ENCODE assay signal across 24 cellular contexts in the genomic region with DNA sequence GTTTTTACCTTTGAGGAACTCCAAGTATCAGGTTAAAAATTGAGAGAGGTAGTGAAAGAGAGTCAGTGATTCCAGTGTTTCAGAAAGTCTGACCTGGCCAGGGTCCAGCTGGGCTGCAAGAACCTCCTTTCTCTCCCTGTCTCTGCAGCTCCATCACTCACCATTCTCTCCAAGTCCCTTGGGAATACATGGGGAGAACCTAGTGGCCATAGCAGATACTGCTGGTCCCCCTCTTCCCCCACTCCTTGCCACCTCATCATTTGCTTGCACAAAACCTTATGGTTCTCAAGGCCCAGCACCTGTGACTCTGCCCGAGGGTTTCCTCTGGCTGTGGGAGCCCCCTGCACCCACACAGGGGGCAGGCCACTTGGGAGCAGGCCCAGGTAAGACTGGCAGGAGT.
DNase-seq lines count a peak whose midpoint lies in the region; ATAC-seq, FAIRE-seq and TF ChIP-seq lines count a peak whose summit lies in the region.
"Had no signal": no experiment of that assay in that cellular context is flagged by ENCODE, and none has a peak within 500 bp of the region (broad histone marks: within the 10 kb centered on the region; RNA-seq: fewer than 3 reads in every experiment).

No MANE protein-coding gene starts in this region.

- H3K27me3 Mint-ChIP-seq in MCF 10A (ENCODE audit: insufficient read depth, unreplicated experiment) (peaks cover 81% of the 10 kb centered on the region), neural progenitor cell (ENCODE audit: insufficient read depth, low read depth) (peaks cover 6% of the 10 kb centered on the region)
- H3K27me3 Mint-ChIP-seq: activated CD4-positive, alpha-beta T cell treated with anti-CD3 and anti-CD28 coated beads, Interleukin-2, amount 10 ng/mL, durations not matched to agents 7 days and 5 days had no signal

- H3F3A ChIP-seq in neural progenitor cell (ENCODE audit: low read depth) = no peaks in the 10 kb centered on the region

- no peaks in the 10 kb centered on the region for H3K4me1 Mint-ChIP-seq in MCF 10A (ENCODE audit: insufficient read depth, unreplicated experiment)
- peaks cover 9% of the 10 kb centered on the region for H3K4me1 Mint-ChIP-seq in neural progenitor cell
- H3K4me1 Mint-ChIP-seq: activated CD4-positive, alpha-beta T cell treated with anti-CD3 and anti-CD28 coated beads, Interleukin-2, amount 10 ng/mL, durations not matched to agents 7 days and 5 days; IgD-negative memory B cell; naive B cell had no signal

- H3K27ac Mint-ChIP-seq in MCF 10A (ENCODE audit: low read depth, unreplicated experiment) (no peak overlapping the region), neural progenitor cell (no peak overlapping the region)
- H3K27ac Mint-ChIP-seq: activated CD4-positive, alpha-beta T cell treated with anti-CD3 and anti-CD28 coated beads, Interleukin-2, amount 10 ng/mL, durations not matched to agents 7 days and 5 days; naive B cell had no signal

- ATAC-seq in K562 = 0 out of 3 replicates have a peak, but pooled peaks have one; percentile 33
- ATAC-seq: heart right ventricle had no signal

- H3K9me3 ChIP-seq in mammary epithelial cell (replicated peaks; ENCODE audit: insufficient read depth, low read length) (peaks cover 2% of the 10 kb centered on the region), K562 (replicated peaks; ENCODE audit: control insufficient read depth, insufficient read depth, low read depth, low read length) (no peaks in the 10 kb centered on the region), neural progenitor cell (ENCODE audit: low read depth) (no peaks in the 10 kb centered on the region)
- H3K9me3 ChIP-seq: Caco-2, heart right ventricle, vagina had no signal

- H3K36me3 Mint-ChIP-seq in MCF 10A (ENCODE audit: insufficient read depth, unreplicated experiment) (no peaks in the 10 kb centered on the region), neural progenitor cell (no peaks in the 10 kb centered on the region)
- H3K36me3 Mint-ChIP-seq: IgD-negative memory B cell, naive B cell had no signal

- WGBS in mammary epithelial cell (ENCODE audit: low coverage, missing lambda C conversion rate) = 33% methylated on average over 1 of the region's 1 CpG
- 0% methylated on average over 1 of the region's 1 CpG for WGBS in K562 (ENCODE audit: insufficient coverage, low coverage, missing lambda C conversion rate)

- H3K4me3 Mint-ChIP-seq in MCF 10A (ENCODE audit: unreplicated experiment) (no peak overlapping the region), neural progenitor cell (no peak overlapping the region)
- H3K4me3 Mint-ChIP-seq: activated CD4-positive, alpha-beta T cell treated with anti-CD3 and anti-CD28 coated beads, Interleukin-2, amount 10 ng/mL, durations not matched to agents 7 days and 5 days; IgD-negative memory B cell; naive B cell had no signal

- POLR2A ChIA-PET in MCF 10A (lab: Yijun Ruan, JAX) = no interaction called here
- POLR2A ChIA-PET in HEK293T (lab: Yijun Ruan, JAX) = no interaction called here
- POLR2A ChIA-PET in K562 (lab: Yijun Ruan, JAX) = no interaction called here

- no peaks in the 10 kb centered on the region for H3K9me1 ChIP-seq in K562 (ENCODE audit: control insufficient read depth, insufficient read depth, low read length)

- TF ChIP-seq CTCF in MCF 10A (IDR thresholded peaks at IDR 0.05; ENCODE audit: unreplicated experiment) (no peak), mammary epithelial cell (conservative IDR thresholded peaks at IDR 0.05 in 1 of 2, IDR thresholded peaks at IDR 0.05 in 1 of 2; ENCODE audit: extremely low read depth in 1 of 2, insufficient read depth in 1 of 2, low read depth in 1 of 2, low read length in 2 of 2) (no peak), K562 (IDR thresholded peaks at IDR 0.05 in 2 of 3, conservative IDR thresholded peaks at IDR 0.05 in 1 of 3; ENCODE audit: insufficient read depth in 2 of 3, low read depth in 1 of 3, low read length in 3 of 3) (0 out of 6 replicates have a peak, but pooled peaks of 1 of the 3 experiments have one; percentile 3), neural progenitor cell (IDR thresholded peaks at IDR 0.05) (peak; percentile 17)

- H3K9ac ChIP-seq in mammary epithelial cell (ENCODE audit: insufficient read depth, low read length) = no peak overlapping the region
- no peak overlapping the region for H3K9ac ChIP-seq in K562 (ENCODE audit: insufficient read depth in 1 of 2, low read depth in 2 of 2, low read length in 2 of 2)
- H3K9ac ChIP-seq in neural progenitor cell = no peak overlapping the region
- H3K9ac ChIP-seq: parathyroid adenoma had no signal

- TF ChIP-seq EP300 in K562 (IDR thresholded peaks at IDR 0.05; ENCODE audit: low read length) = no peak

- H4K20me1 ChIP-seq in mammary epithelial cell (ENCODE audit: insufficient read depth, low read length) = no peaks in the 10 kb centered on the region
- no peaks in the 10 kb centered on the region for H4K20me1 ChIP-seq in K562 (replicated peaks; ENCODE audit: control insufficient read depth, insufficient read depth, low read length)
- no peaks in the 10 kb centered on the region for H4K20me1 ChIP-seq in neural progenitor cell (ENCODE audit: low read depth)

- intact Hi-C loops in MCF 10A (cut with micrococcal nuclease) = no loop called here
- intact Hi-C loops in mammary epithelial cell (cut with micrococcal nuclease) = no loop called here
- intact Hi-C loops in K562 (cut with micrococcal nuclease) = no loop called here

- dilution Hi-C loops in mammary epithelial cell (cut with HindIII; ENCODE audit: low sequenced_read_pairs) = no loop called here

- CTCF ChIA-PET in MCF 10A (lab: Yijun Ruan, JAX) (interaction anchor here (0.6 kb wide), 1 partner anchor 56 kb away, joined by 3 read pairs; no protein-coding TSS in a partner anchor), mammary epithelial cell (lab: Charles Lee; ENCODE audit: low non-redundant PET) (no interaction called here), HEK293T (lab: Yijun Ruan, JAX) (no interaction called here), K562 (lab: Yijun Ruan, JAX; ENCODE audit: low intra/inter-chr PET ratio) (no interaction called here)

- no peaks in the 10 kb centered on the region for H3K27me3 ChIP-seq in mammary epithelial cell (ENCODE audit: insufficient read depth, low read length)
- peaks cover 11 to 29% of the 10 kb centered on the region in 2 experiments; a peak in 4 of 5 replicates for H3K27me3 ChIP-seq in K562 (ENCODE audit: control insufficient read depth in 2 of 2, insufficient read depth in 2 of 2, low read length in 2 of 2)
- H3K27me3 ChIP-seq in neural progenitor cell = no peaks in the 10 kb centered on the region
- H3K27me3 ChIP-seq: vagina had no signal

- H3K36me3 ChIP-seq in mammary epithelial cell (ENCODE audit: insufficient read depth, low read length) (no peaks in the 10 kb centered on the region), K562 (ENCODE audit: control insufficient read depth, insufficient read depth, low read length) (no peaks in the 10 kb centered on the region), neural progenitor cell (no peaks in the 10 kb centered on the region)
- H3K36me3 ChIP-seq: heart right ventricle, vagina had no signal

- no peak for TF ChIP-seq POLR2A in K562 (conservative IDR thresholded peaks at IDR 0.05)

- H3K27ac ChIP-seq in mammary epithelial cell (ENCODE audit: insufficient read depth, low read depth, low read length) (no peak overlapping the region), K562 (ENCODE audit: extremely low read depth, low read depth, low read length) (no peak overlapping the region), neural progenitor cell (no peak overlapping the region)
- H3K27ac ChIP-seq: heart right ventricle, parathyroid adenoma, vagina had no signal

- TF ChIP-seq RAD21 in K562 (CRISPR knock-in tag; conservative IDR thresholded peaks at IDR 0.05 in 1 of 2, IDR thresholded peaks at IDR 0.05 in 1 of 2) = no peak

- H3K79me2 ChIP-seq in mammary epithelial cell (ENCODE audit: insufficient read depth, low read length) = no peaks in the 10 kb centered on the region
- no peaks in the 10 kb centered on the region for H3K79me2 ChIP-seq in K562 (ENCODE audit: control insufficient read depth, insufficient read depth, low read length)
- no peaks in the 10 kb centered on the region for H3K79me2 ChIP-seq in neural progenitor cell (ENCODE audit: low read depth)
- H3K79me2 ChIP-seq: parathyroid adenoma had no signal

- no peak overlapping the region for H2AFZ ChIP-seq in mammary epithelial cell (ENCODE audit: low read depth, low read length)
- H2AFZ ChIP-seq in K562 (ENCODE audit: low read depth, low read length) = no peak overlapping the region
- no peak overlapping the region for H2AFZ ChIP-seq in neural progenitor cell (replicated peaks)
- H2AFZ ChIP-seq: parathyroid adenoma had no signal

- in situ Hi-C loops in mammary epithelial cell (cut with MboI; ENCODE audit: low sequenced_read_pairs in 2 of 2) = no loop called here
- in situ Hi-C loops in K562 (cut with MboI) = no loop called here

- BruUV-seq in MCF 10A (replicated peaks; lab: Mats Ljungman, UMichigan) = no TSS peak
- BruUV-seq in mammary epithelial cell (replicated peaks; lab: Mats Ljungman, UMichigan) = no TSS peak
- no TSS peak for BruUV-seq in K562 (replicated peaks; lab: Mats Ljungman, UMichigan)

- no peak overlapping the region for H3K4me2 ChIP-seq in mammary epithelial cell (ENCODE audit: insufficient read depth, low read depth, low read length)
- no peak overlapping the region for H3K4me2 ChIP-seq in K562 (ENCODE audit: insufficient read depth, low read length)
- H3K4me2 ChIP-seq in neural progenitor cell = no peak overlapping the region

- DNase-seq in MCF 10A (ENCODE audit: unreplicated experiment) (peak; percentile 34), mammary epithelial cell (no peak), HEK293T (ENCODE audit: extremely low spot score) (peak; percentile 17), K562 (ENCODE audit: extremely low read depth in 1 of 4, low spot score in 3 of 4) (no peak), neural progenitor cell (ENCODE audit: low spot score) (no peak), NCI-H128 (lab: John Stamatoyannopoulos, UW; ENCODE audit: unreplicated experiment) (no peak), OCI-M1 (lab: John Stamatoyannopoulos, UW) (no peak)
- DNase-seq in stimulated activated CD4-positive, alpha-beta T cell treated with anti-CD3 and anti-CD28 coated beads, Interleukin-12 subunit alpha, Interleukin-12 subunit beta, amount 100 ng/mL, for 4 hours = no peak
- DNase-seq: activated CD4-positive, alpha-beta T cell treated with anti-CD3 and anti-CD28 coated beads, Interleukin-2, amount 10 ng/mL, durations not matched to agents 7 days and 5 days; activated CD8-positive, alpha-beta memory T cell treated with anti-CD3 and anti-CD28 coated beads, Interleukin-2, amount 50 U/mL, for 48 hours; activated gamma-delta T cell treated with Interleukin-2 at 50 U/mL for 16 hours; caudate nucleus; effector CD4-positive, alpha-beta T cell; GF-D8; heart right ventricle; islet precursor cell; naive B cell; NCI-H748 treated with DMSO at 0.1 percent for 48 hours; stimulated activated CD4-positive, alpha-beta T cell treated with anti-CD3 and anti-CD28 coated beads, Interleukin-2, amount 100 ng/mL, for 48 hours had no signal

- no peak for FAIRE-seq in K562 (lab: Jason Lieb, UNC)
- FAIRE-seq: RCC 7860 had no signal

- no peak overlapping the region for H3K4me3 ChIP-seq in mammary epithelial cell (replicated peaks in 1 of 3; ENCODE audit: insufficient read depth in 1 of 3, low read depth in 2 of 3, low read length in 3 of 3)
- no peak overlapping the region for H3K4me3 ChIP-seq in K562
- H3K4me3 ChIP-seq in neural progenitor cell = no peak overlapping the region
- H3K4me3 ChIP-seq: heart right ventricle, vagina had no signal

- H3K9me3 Mint-ChIP-seq in MCF 10A (ENCODE audit: unreplicated experiment) (peaks cover 7% of the 10 kb centered on the region), neural progenitor cell (no peaks in the 10 kb centered on the region)

- H3K4me1 ChIP-seq in mammary epithelial cell (ENCODE audit: insufficient read depth, low read length) = no peaks in the 10 kb centered on the region
- no peaks in the 10 kb centered on the region for H3K4me1 ChIP-seq in K562 (replicated peaks in 1 of 2; ENCODE audit: control insufficient read depth in 2 of 2, insufficient read depth in 2 of 2, low read length in 2 of 2)
- H3K4me1 ChIP-seq in neural progenitor cell = no peaks in the 10 kb centered on the region
- H3K4me1 ChIP-seq: Caco-2, heart right ventricle, parathyroid adenoma, vagina had no signal

Comparison
In these comparisons a context has a peak if more than half of its experiments do, and no peak if none do; other contexts are left out.
1. DNase-seq: peak in MCF 10A (single experiment) and HEK293T (single experiment); none in mammary epithelial cell (single experiment), K562 (0 of 4), neural progenitor cell (single experiment), stimulated activated CD4-positive, alpha-beta T cell treated with anti-CD3 and anti-CD28 coated beads, Interleukin-12 subunit alpha, Interleukin-12 subunit beta, amount 100 ng/mL, for 4 hours (single experiment), NCI-H128 (single experiment) and OCI-M1 (single experiment).